ENCODE assay signal across 26 cellular contexts in genomic region chr1:26385063-26385462, GRCh38. TPM values are rescaled to one million over a fixed set of nuclear protein-coding genes. Genes with fewer than 3 reads are reported as not detected.
"Had no signal": no experiment of that assay in that cellular context is flagged by ENCODE, and none has a peak within 500 bp of the region (broad histone marks: within the 10 kb centered on the region; RNA-seq: fewer than 3 reads in every experiment).

No MANE protein-coding gene starts in this region.

RNA-seq across cellular contexts. Expression of gene ZNF683, which starts 12.5 kb away (rescaled TPM):
- total RNA-seq: activated CD4-positive, alpha-beta T cell treated with anti-CD3 and anti-CD28 coated beads for 36 hours; activated T-helper 2 cell treated with anti-CD3 and anti-CD28 coated beads, Interferon-gamma antibody, Interleukin-2, Interleukin-4, amounts not matched to agents 10 μg/mL and 5 μg/mL and 100 μg/mL, durations not matched to agents 14 hours and 24 hours and 36 hours; ascending aorta; cardiac muscle cell; cerebellum; endothelial cell of umbilical vein; fibroblast of lung; fibroblast of villous mesenchyme; hepatocyte; left ventricle myocardium superior; lung microvascular endothelial cell; mesenteric fat pad; myocyte; progenitor cell of endocrine pancreas; renal cortical epithelial cell; skeletal muscle tissue; subcutaneous adipose tissue; thoracic aorta had no signal
- polyA plus RNA-seq: cardiac muscle cell, endothelial cell of umbilical vein, fibroblast of lung, hepatocyte, keratinocyte had no signal

RNA-seq across cellular contexts. Expression of gene LIN28A, which starts 25.6 kb away (rescaled TPM):
- total RNA-seq: activated CD4-positive, alpha-beta T cell treated with anti-CD3 and anti-CD28 coated beads for 36 hours; activated CD8-positive, alpha-beta memory T cell treated with anti-CD3 and anti-CD28 coated beads for 36 hours; activated T-helper 2 cell treated with anti-CD3 and anti-CD28 coated beads, Interferon-gamma antibody, Interleukin-2, Interleukin-4, amounts not matched to agents 10 μg/mL and 5 μg/mL and 100 μg/mL, durations not matched to agents 14 hours and 24 hours and 36 hours; ascending aorta; cerebellum; endothelial cell of umbilical vein; fibroblast of lung; fibroblast of villous mesenchyme; gastroesophageal sphincter; left ventricle myocardium superior; lung microvascular endothelial cell; mesenteric fat pad; mucosa of descending colon; myocyte; renal cortical epithelial cell; skeletal muscle tissue; subcutaneous adipose tissue; T-helper 2 cell treated with Interferon-gamma antibody and Interleukin-4, amounts not matched to agents 100 ng/mL and 5 ng/mL, for 36 hours; thoracic aorta had no signal
- polyA plus RNA-seq: esophagus, keratinocyte, ovary had no signal

RNA-seq across cellular contexts. Expression of gene CRYBG2, which starts 31.1 kb away (rescaled TPM):
- total RNA-seq: ascending aorta, endothelial cell of umbilical vein, fibroblast of lung, fibroblast of villous mesenchyme, left cardiac atrium, left ventricle myocardium superior, lung microvascular endothelial cell, myocyte, skeletal muscle tissue, subcutaneous adipose tissue, thoracic aorta had no signal
- polyA plus RNA-seq: endothelial cell of umbilical vein, fibroblast of lung had no signal
